In genomic region chr17:21286066-21286770, GRCh38 we compare ENCODE assay signal across 8 cellular contexts. TPM values are rescaled to one million over a fixed set of nuclear protein-coding genes. Genes with fewer than 3 reads are reported as not detected.
DNase-seq lines count a peak whose midpoint lies in the region; ATAC-seq and TF ChIP-seq lines count a peak whose summit lies in the region.

No MANE protein-coding gene starts in this region.

- no peak for ATAC-seq in activated T-cell treated with anti-CD3 and anti-CD28 coated beads, Interleukin-2, amount 50 U/mL, for 4 hours
- no peak for ATAC-seq in activated CD8-positive, alpha-beta T cell treated with anti-CD3 and anti-CD28 coated beads for 36 hours

- H3K4me1 ChIP-seq in neuron (ENCODE audit: insufficient read depth, low read length), result peaks cover 23% of the 10 kb centered on the region

- H3K36me3 ChIP-seq in neuron (ENCODE audit: insufficient read depth, low read length), result no peaks in the 10 kb centered on the region

- peaks cover 15% of the 10 kb centered on the region for H3K27me3 ChIP-seq in neuron (ENCODE audit: insufficient read depth, low read length)

- CTCF ChIA-PET in activated CD8-positive, alpha-beta T cell treated with anti-CD3 and anti-CD28 coated beads for 36 hours (lab: Charles Lee), result interaction anchor here (0.8 to 4.1 kb wide), 7 partner anchors 11 to 243 kb away, joined by 3 to 29 read pairs (median 4); no protein-coding TSS in a partner anchor

- H3K4me3 ChIP-seq in foreskin fibroblast (ENCODE audit: low read depth in 1 of 2, low read length in 2 of 2) (peak overlapping the region; percentile 89 to 93), neuron (ENCODE audit: low read length) (peak overlapping the region; percentile 57)

- H2AFZ ChIP-seq in neuron (ENCODE audit: low read depth, low read length), result no peak overlapping the region

- peak overlapping the region; percentile 95 for H3K27ac Mint-ChIP-seq in activated CD8-positive, alpha-beta T cell treated with anti-CD3 and anti-CD28 coated beads for 36 hours

- no peaks in the 10 kb centered on the region for H3K9me3 ChIP-seq in neuron (ENCODE audit: low read length)

- H3K4me1 Mint-ChIP-seq in activated T-cell treated with anti-CD3 and anti-CD28 coated beads, Interleukin-2, amount 50 U/mL, for 4 hours (ENCODE audit: low read depth), result peaks cover 55% of the 10 kb centered on the region
- peaks cover 50% of the 10 kb centered on the region for H3K4me1 Mint-ChIP-seq in activated CD8-positive, alpha-beta T cell treated with anti-CD3 and anti-CD28 coated beads for 36 hours (ENCODE audit: low read depth)

- H3K36me3 Mint-ChIP-seq in activated T-cell treated with anti-CD3 and anti-CD28 coated beads, Interleukin-2, amount 50 U/mL, for 4 hours (ENCODE audit: insufficient read depth), result peaks cover 11% of the 10 kb centered on the region
- peaks cover 32% of the 10 kb centered on the region for H3K36me3 Mint-ChIP-seq in activated CD8-positive, alpha-beta T cell treated with anti-CD3 and anti-CD28 coated beads for 36 hours (ENCODE audit: low read depth)

- peaks cover 3% of the 10 kb centered on the region for H3K27me3 Mint-ChIP-seq in activated T-cell treated with anti-CD3 and anti-CD28 coated beads, Interleukin-2, amount 50 U/mL, for 4 hours (ENCODE audit: low read depth)
- no peaks in the 10 kb centered on the region for H3K27me3 Mint-ChIP-seq in activated CD8-positive, alpha-beta T cell treated with anti-CD3 and anti-CD28 coated beads for 36 hours

- no peak for DNase-seq in activated T-cell treated with anti-CD3 and anti-CD28 coated beads, Interleukin-2, amount 50 U/mL, for 4 hours
- DNase-seq in activated T-cell treated with anti-CD3 and anti-CD28 coated beads for 4 hours (no peak), NCI-H2107 (lab: John Stamatoyannopoulos, UW) (peak; percentile 43), foreskin fibroblast (peak; percentile 98 to 99), NCI-H1694 (lab: John Stamatoyannopoulos, UW) (no peak), NCI-H774 (lab: John Stamatoyannopoulos, UW) (no peak)
- peak; percentile 27 for DNase-seq in activated CD8-positive, alpha-beta T cell treated with anti-CD3 and anti-CD28 coated beads for 36 hours

- no peaks in the 10 kb centered on the region for H3K9me3 Mint-ChIP-seq in activated T-cell treated with anti-CD3 and anti-CD28 coated beads, Interleukin-2, amount 50 U/mL, for 4 hours
- no peaks in the 10 kb centered on the region for H3K9me3 Mint-ChIP-seq in activated CD8-positive, alpha-beta T cell treated with anti-CD3 and anti-CD28 coated beads for 36 hours

- intact Hi-C loops in activated CD8-positive, alpha-beta T cell treated with anti-CD3 and anti-CD28 coated beads for 36 hours (cut with micrococcal nuclease), result loop anchor here (10.0 kb wide), 2 partner anchors 161 to 241 kb away; partner anchors contain the start of genes DHRS7B and USP22

- POLR2A ChIA-PET in activated CD8-positive, alpha-beta T cell treated with anti-CD3 and anti-CD28 coated beads for 36 hours (lab: Charles Lee), result interaction anchor here (0.7 to 4.9 kb wide), 5 partner anchors 9 to 251 kb away, joined by 3 to 36 read pairs (median 4); partner anchors contain the start of genes NATD1 and TMEM11

- peak overlapping the region; percentile 96 for H3K4me3 Mint-ChIP-seq in activated T-cell treated with anti-CD3 and anti-CD28 coated beads, Interleukin-2, amount 50 U/mL, for 4 hours
- H3K4me3 Mint-ChIP-seq in activated CD8-positive, alpha-beta T cell treated with anti-CD3 and anti-CD28 coated beads for 36 hours, result peak overlapping the region; percentile 99

- no peak for TF ChIP-seq CTCF in activated CD8-positive, alpha-beta T cell treated with anti-CD3 and anti-CD28 coated beads for 36 hours (IDR thresholded peaks at IDR 0.05)
- no peak for TF ChIP-seq CTCF in foreskin fibroblast (IDR thresholded peaks at IDR 0.05; ENCODE audit: low read depth, low read length)

RNA-seq across cellular contexts. Expression of gene MAP2K3, which starts 1.7 kb away (rescaled TPM):
- 100 to 1,000 TPM; 216 to 260 (median 253) TPM for total RNA-seq in activated T-cell treated with anti-CD3 and anti-CD28 coated beads, Interleukin-2, amount 50 U/mL, for 4 hours
- total RNA-seq in activated CD8-positive, alpha-beta T cell treated with anti-CD3 and anti-CD28 coated beads for 36 hours, result 100 to 1,000 TPM; 151 to 153 TPM

RNA-seq across cellular contexts. Expression of gene NATD1, which starts 33.0 kb away (rescaled TPM):
- under 1 TPM; 0.73 to 0.98 (median 0.90) TPM for total RNA-seq in activated T-cell treated with anti-CD3 and anti-CD28 coated beads, Interleukin-2, amount 50 U/mL, for 4 hours
- 1 to 10 TPM; 1.1 to 1.3 TPM for total RNA-seq in activated CD8-positive, alpha-beta T cell treated with anti-CD3 and anti-CD28 coated beads for 36 hours

Comparison
In these comparisons a context has a peak if more than half of its experiments do, and no peak if none do; other contexts are left out.
1. DNase-seq: peak in NCI-H2107 (single experiment), activated CD8-positive, alpha-beta T cell treated with anti-CD3 and anti-CD28 coated beads for 36 hours (single experiment) and foreskin fibroblast (2 of 2); none in activated T-cell treated with anti-CD3 and anti-CD28 coated beads, Interleukin-2, amount 50 U/mL, for 4 hours (single experiment), activated T-cell treated with anti-CD3 and anti-CD28 coated beads for 4 hours (single experiment), NCI-H1694 (single experiment) and NCI-H774 (single experiment).